In the genomic region with DNA sequence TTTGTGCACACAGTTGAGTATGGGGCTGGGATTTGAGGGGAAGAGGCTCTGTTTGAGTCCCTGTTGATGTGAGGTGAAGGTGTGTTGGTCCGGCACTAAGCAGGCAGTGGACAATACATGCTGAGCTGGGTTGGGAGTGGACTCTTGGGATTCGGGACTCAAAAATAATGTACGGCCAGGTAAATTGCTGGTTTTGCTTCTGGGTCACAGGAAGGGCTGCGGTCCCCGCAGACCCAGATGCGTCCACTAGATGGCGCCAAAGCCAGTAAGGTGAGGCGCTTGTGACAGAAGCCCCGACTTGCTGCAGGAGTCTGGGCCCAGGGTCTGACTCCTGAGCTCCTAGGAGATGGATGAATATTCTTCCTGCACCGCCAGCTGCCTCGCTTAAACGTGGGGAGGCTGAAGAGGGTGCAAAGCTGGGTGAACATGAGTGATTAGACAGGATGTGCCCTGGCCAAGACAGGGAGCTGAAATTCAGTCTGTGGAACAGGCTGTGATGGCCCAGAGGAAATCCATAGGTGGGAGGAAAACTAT, we compare ENCODE assay signal across 8 cellular contexts.
DNase-seq lines count a peak whose midpoint lies in the region; ATAC-seq and TF ChIP-seq lines count a peak whose summit lies in the region.

No MANE protein-coding gene starts in this region.

- DNase-seq in HuH-7 (ENCODE audit: low spot score) (peak; percentile 97), NT2/D1 (ENCODE audit: low read depth, low spot score) (peak; percentile 96), endodermal cell (peak; percentile 97), mucosa of descending colon (peak; percentile 92 to 97 (median 95))
- peak; percentile 61 to 94 (median 92) for DNase-seq in activated CD8-positive, alpha-beta memory T cell treated with anti-CD3 and anti-CD28 coated beads for 48 hours (ENCODE audit: low read depth in 2 of 3, low spot score in 2 of 3)
- DNase-seq in stimulated activated CD8-positive, alpha-beta memory T cell treated with anti-CD3 and anti-CD28 coated beads, Interleukin-4, amount 100 ng/mL, for 1 hour (ENCODE audit: low read depth in 2 of 2, low spot score in 1 of 2), result peak; percentile 83 to 87

- WGBS in endodermal cell (ENCODE audit: insufficient coverage in 1 of 2, insufficient read length in 1 of 2), 2 experiments, result 9 to 13% methylated on average over 10 to 12 of the region's 12 CpGs

- H3K9ac ChIP-seq in NT2/D1 (ENCODE audit: insufficient read length, low read depth) (no peak overlapping the region), endodermal cell (ENCODE audit: extremely low read depth, low read length, poor library complexity, severe bottlenecking) (no peak overlapping the region)

- peaks cover 2% of the 10 kb centered on the region for H3K9me3 Mint-ChIP-seq in endodermal cell

- H3K27ac ChIP-seq in endodermal cell (ENCODE audit: low read depth, low read length), result no peak overlapping the region

- H3K36me3 ChIP-seq in NT2/D1 (ENCODE audit: insufficient read depth, insufficient read length, low read length) (no peaks in the 10 kb centered on the region), endodermal cell (ENCODE audit: control insufficient read depth, insufficient read depth, low read length) (no peaks in the 10 kb centered on the region), mucosa of descending colon (ENCODE audit: low read depth) (no peaks in the 10 kb centered on the region)

- H3K9me3 ChIP-seq in NT2/D1 (ENCODE audit: insufficient read depth, low read length) (no peaks in the 10 kb centered on the region), endodermal cell (ENCODE audit: control insufficient read depth, low read length) (no peaks in the 10 kb centered on the region), mucosa of descending colon (no peaks in the 10 kb centered on the region)

- TF ChIP-seq CTCF in endodermal cell (conservative IDR thresholded peaks at IDR 0.05) (peak; percentile 97), mucosa of descending colon (IDR thresholded peaks at IDR 0.05) (peak; percentile 98)

- H3K27me3 Mint-ChIP-seq in endodermal cell (ENCODE audit: insufficient read depth), result peaks cover 10% of the 10 kb centered on the region

- H3K4me1 ChIP-seq in NT2/D1 (ENCODE audit: insufficient read depth, insufficient read length) (peaks cover 22% of the 10 kb centered on the region), endodermal cell (ENCODE audit: control insufficient read depth, insufficient read depth, low read length) (peaks cover 3% of the 10 kb centered on the region), mucosa of descending colon (ENCODE audit: low read depth) (peaks cover 49% of the 10 kb centered on the region)

- H3K4me3 ChIP-seq in NT2/D1 (ENCODE audit: insufficient read length, low read depth), result no peak overlapping the region
- no peak overlapping the region for H3K4me3 ChIP-seq in endodermal cell (ENCODE audit: low read length)
- H3K4me3 ChIP-seq in mucosa of descending colon, result no peak overlapping the region

- H3K27me3 ChIP-seq in NT2/D1 (ENCODE audit: insufficient read depth, insufficient read length) (peaks cover 11% of the 10 kb centered on the region), endodermal cell (ENCODE audit: control insufficient read depth, insufficient read depth, low read length, poor library complexity, severe bottlenecking) (peaks cover 9% of the 10 kb centered on the region)

- H3K4me1 Mint-ChIP-seq in endodermal cell, result peaks cover 41% of the 10 kb centered on the region

- intact Hi-C loops in mucosa of descending colon (cut with DNase I, micrococcal nuclease), result loop anchor here (5.0 to 10.0 kb wide), 2 partner anchors 60 to 72 kb away; partner anchors contain the start of gene H3-3A (in 1 of the 2)

- no peaks in the 10 kb centered on the region for H3K36me3 Mint-ChIP-seq in endodermal cell (ENCODE audit: low read depth)

- ATAC-seq in GM18502 (IDR thresholded peaks at IDR 0.05; ENCODE audit: poor library complexity, unreplicated experiment), result peak; percentile 27
- peak; percentile 39 for ATAC-seq in mucosa of descending colon
- no peak for ATAC-seq in HG02938 (IDR thresholded peaks at IDR 0.05; ENCODE audit: unreplicated experiment)

- no peak overlapping the region for H3K4me3 Mint-ChIP-seq in endodermal cell

- H3K27ac Mint-ChIP-seq in endodermal cell, result no peak overlapping the region
